Comparison of ENCODE assay signal across 9 cellular contexts in the genomic region with DNA sequence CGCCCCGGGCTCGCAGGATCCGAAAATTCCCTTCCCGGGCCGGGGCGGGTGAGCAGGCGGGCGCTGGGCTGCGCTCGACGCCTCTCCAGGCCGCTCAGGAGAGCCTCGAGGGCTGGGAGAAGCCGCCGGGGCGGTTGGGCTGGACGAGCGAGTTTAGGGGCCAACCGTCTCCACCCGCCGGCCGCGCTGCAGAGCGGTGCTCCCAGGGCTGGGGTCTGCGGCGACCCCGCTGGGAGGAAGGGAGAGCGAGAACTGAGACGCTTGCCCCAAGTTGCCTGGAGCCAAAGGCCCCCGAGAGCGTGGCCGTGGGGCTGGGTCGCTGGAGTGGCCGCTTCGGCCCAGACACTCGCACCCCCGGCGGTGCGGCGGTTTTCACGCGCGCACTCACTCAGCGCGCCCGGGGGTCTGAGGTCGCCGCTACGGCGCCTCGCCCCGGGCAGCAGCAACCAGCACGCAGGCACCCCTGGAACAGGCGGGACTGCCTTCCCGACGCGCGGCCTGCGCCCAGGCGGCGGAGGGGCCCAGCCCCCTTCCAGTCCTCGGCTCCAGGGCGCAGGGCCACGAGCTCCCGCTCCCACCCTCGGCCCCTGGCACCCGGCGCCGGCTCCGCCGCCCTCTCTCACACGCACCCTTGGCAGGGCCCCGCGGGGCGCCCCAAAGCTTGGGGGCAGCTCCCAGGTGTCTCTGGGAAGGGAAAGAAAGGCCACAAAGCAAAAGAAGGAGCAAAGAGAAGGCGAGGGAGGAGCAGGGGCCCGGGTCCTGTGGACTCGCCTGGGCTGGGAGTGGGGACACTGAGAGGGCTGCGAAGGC. TPM values are rescaled to one million over a fixed set of nuclear protein-coding genes. Genes with fewer than 3 reads are reported as not detected.
DNase-seq lines count a peak whose midpoint lies in the region; ATAC-seq, FAIRE-seq and TF ChIP-seq lines count a peak whose summit lies in the region.
"Had no signal": no experiment of that assay in that cellular context is flagged by ENCODE, and none has a peak within 500 bp of the region (broad histone marks: within the 10 kb centered on the region; RNA-seq: fewer than 3 reads in every experiment).

No MANE protein-coding gene starts in this region.

- no peaks in the 10 kb centered on the region for H3K36me3 ChIP-seq in kidney (ENCODE audit: control insufficient read depth in 1 of 2, insufficient read depth in 2 of 2, low read length in 2 of 2)

- H3K4me3 ChIP-seq in kidney (ENCODE audit: low read length in 2 of 2) (peak overlapping the region in 1 of 2 donors; percentile 55), skin epidermis (peak overlapping the region; percentile 44 to 63 (median 51))

- no peak for FAIRE-seq in kidney (lab: Jason Lieb, UNC)

- intact Hi-C loops in kidney (cut with DNase I), result no loop called here

- no peak for ATAC-seq in HG03097 (IDR thresholded peaks at IDR 0.05; ENCODE audit: low FRiP score, unreplicated experiment)
- ATAC-seq: Panc1 had no signal

- H3K9me3 ChIP-seq in kidney (ENCODE audit: control insufficient read depth in 1 of 2, low read length in 2 of 2), result no peaks in the 10 kb centered on the region

- no peak for TF ChIP-seq CTCF in kidney (IDR thresholded peaks at IDR 0.05; ENCODE audit: borderline replicate concordance, extremely low read depth, insufficient read depth)

- DNase-seq in HPDE6-E6E7 (ENCODE audit: extremely low spot score) (peak; percentile 54), kidney (peak; percentile 75), SW 1271 (lab: John Stamatoyannopoulos, UW) (no peak), NCI-H748 (lab: John Stamatoyannopoulos, UW; ENCODE audit: unreplicated experiment) (no peak), ureter (ENCODE audit: low spot score) (no peak)

- H3K27ac ChIP-seq in cingulate gyrus (ENCODE audit: low read depth, low read length), result peak overlapping the region; percentile 94
- H3K27ac ChIP-seq in kidney (ENCODE audit: low read depth in 2 of 2, low read length in 2 of 2), result peak overlapping the region; percentile 64 to 76
- peak overlapping the region; percentile 48 to 99 (median 96) for H3K27ac ChIP-seq in skin epidermis

- peaks cover 0 to 3% of the 10 kb centered on the region in 2 donors for H3K4me1 ChIP-seq in kidney (ENCODE audit: control insufficient read depth in 1 of 2, insufficient read depth in 1 of 2, low read depth in 1 of 2, low read length in 2 of 2)

- H3K9ac ChIP-seq in kidney (ENCODE audit: low read length in 2 of 2), result peak overlapping the region; percentile 29 to 55

RNA-seq across cellular contexts. Expression of a gene that starts 0.6 kb away (rescaled TPM):
- 5.5 TPM for total RNA-seq in kidney
- 5.6 TPM for polyA plus RNA-seq in kidney (ENCODE audit: insufficient read depth, low read depth, low replicate concordance)
- 25.7 TPM for total RNA-seq in ureter

RNA-seq across cellular contexts. Expression of a gene that starts 7.1 kb away (rescaled TPM):
- total RNA-seq in kidney (not detected), ureter (not detected)
- polyA plus RNA-seq in kidney (ENCODE audit: insufficient read depth, low read depth, low replicate concordance), result not detected

RNA-seq across cellular contexts. Expression of a gene that starts 11.3 kb away (rescaled TPM):
- total RNA-seq in kidney (0.54 TPM), ureter (1.1 TPM)
- 1.1 TPM for polyA plus RNA-seq in kidney (ENCODE audit: insufficient read depth, low read depth, low replicate concordance)

RNA-seq across cellular contexts. Expression of a gene that starts 12.9 kb away (rescaled TPM):
- total RNA-seq in kidney, result 35.3 TPM
- 61.2 TPM for polyA plus RNA-seq in kidney (ENCODE audit: insufficient read depth, low read depth, low replicate concordance)
- total RNA-seq in ureter, result 35.3 TPM

RNA-seq across cellular contexts. Expression of a gene that starts 42.5 kb away (rescaled TPM):
- total RNA-seq in kidney (0.03 TPM), ureter (not detected)
- 0.13 TPM for polyA plus RNA-seq in kidney (ENCODE audit: insufficient read depth, low read depth, low replicate concordance)

Comparison
In these comparisons a context has a peak if more than half of its experiments do, and no peak if none do; other contexts are left out.
1. DNase-seq: peak in HPDE6-E6E7 (single experiment) and kidney (single experiment); none in SW 1271 (0 of 2), NCI-H748 (single experiment) and ureter (single experiment).
2. Peak in every context shown above with its lines, with median percentiles within 50 percentile points of each other: H3K27ac ChIP-seq.